ENCODE assay signal across 8 cellular contexts in the genomic region with DNA sequence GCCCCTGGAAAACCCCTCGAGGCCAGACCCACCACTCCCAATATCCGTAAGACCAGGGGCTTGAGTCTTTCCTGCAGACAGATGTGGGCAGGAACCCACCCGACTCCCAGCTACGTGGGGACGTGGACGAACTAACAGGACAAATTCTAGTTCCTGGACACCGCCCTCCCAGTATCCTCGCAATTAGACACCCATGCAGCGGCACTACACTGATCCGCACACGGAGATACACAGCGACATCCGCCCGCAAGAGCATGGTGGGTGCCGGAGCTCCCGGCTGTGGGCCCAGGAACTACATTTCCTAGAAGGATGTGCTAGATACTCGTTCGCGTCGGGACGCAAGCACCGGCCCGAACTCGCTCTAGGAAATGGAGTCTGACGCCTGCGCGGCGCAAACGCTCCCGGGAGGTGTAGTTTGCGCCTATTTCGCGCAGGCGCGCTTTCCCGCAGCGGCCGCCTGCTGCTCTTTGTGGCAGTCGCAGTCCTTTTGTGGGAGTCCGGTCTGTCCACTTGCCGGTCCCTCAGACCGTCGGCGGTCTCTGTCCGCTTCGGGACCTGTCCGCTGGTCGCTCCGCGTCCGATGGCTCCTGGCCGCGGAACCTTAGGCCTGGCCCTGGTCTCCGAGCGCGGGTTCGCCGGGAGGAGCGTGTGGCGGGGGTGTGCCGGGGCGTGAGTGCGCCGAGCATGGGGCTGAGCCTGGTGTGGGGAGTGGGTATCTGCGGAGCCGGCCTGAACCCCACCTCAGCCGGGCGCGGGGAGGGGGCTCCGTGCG. TPM values are rescaled to one million over a fixed set of nuclear protein-coding genes. Genes with fewer than 3 reads are reported as not detected.
DNase-seq lines count a peak whose midpoint lies in the region; ATAC-seq and TF ChIP-seq lines count a peak whose summit lies in the region.

Gene ZNF74 (plus strand): TSS at position 447 of the 772 bp plus-strand sequence. CDS start 478 bp downstream, outside the sequence.

- intact Hi-C loops in activated CD4-positive, alpha-beta T cell treated with anti-CD3 and anti-CD28 coated beads, Interleukin-2, amount 10 ng/mL, durations not matched to agents 24 days and 14 days (cut with micrococcal nuclease) = loop anchor here (5.0 kb wide), 1 partner anchor 72 kb away; the partner anchor contains the start of gene DGCR6L

- no peaks in the 10 kb centered on the region for H3K27me3 Mint-ChIP-seq in activated CD4-positive, alpha-beta T cell treated with anti-CD3 and anti-CD28 coated beads, Interleukin-2, amount 10 ng/mL, durations not matched to agents 24 days and 14 days

- H3K4me3 Mint-ChIP-seq in activated CD4-positive, alpha-beta T cell treated with anti-CD3 and anti-CD28 coated beads, Interleukin-2, amount 10 ng/mL, durations not matched to agents 24 days and 14 days = peak within 1 kb of the TSS; percentile 89

- H3K4me3 ChIP-seq in coronary artery = peak within 1 kb of the TSS; percentile 88

- peak within 1 kb of the TSS; percentile 5 to 79 for H3K27ac ChIP-seq in coronary artery

- no peak for TF ChIP-seq CTCF in coronary artery (IDR thresholded peaks at IDR 0.05)

- H3K27ac Mint-ChIP-seq in activated CD4-positive, alpha-beta T cell treated with anti-CD3 and anti-CD28 coated beads, Interleukin-2, amount 10 ng/mL, durations not matched to agents 24 days and 14 days = peak within 1 kb of the TSS; percentile 89

- DNase-seq in NCI-H1436 (lab: John Stamatoyannopoulos, UW) (peak; percentile 87), NCI-H1436 treated with DMSO at 0.1 percent for 48 hours (lab: John Stamatoyannopoulos, UW) (no peak), NCI-H510A (lab: John Stamatoyannopoulos, UW) (peak; percentile 69), coronary artery (ENCODE audit: low spot score) (peak; percentile 91), kidney tubule cell (ENCODE audit: low spot score) (peak; percentile 91)
- DNase-seq in activated CD4-positive, alpha-beta T cell treated with anti-CD3 and anti-CD28 coated beads, Interleukin-2, amount 10 ng/mL, durations not matched to agents 24 days and 14 days = peak; percentile 96
- DNase-seq in stimulated activated CD4-positive, alpha-beta T cell treated with anti-CD3 and anti-CD28 coated beads, Interleukin-15, amount 100 ng/mL, for 48 hours (ENCODE audit: low read depth in 2 of 2) = peak; percentile 67 to 80

- no peaks in the 10 kb centered on the region for H3K9me3 Mint-ChIP-seq in activated CD4-positive, alpha-beta T cell treated with anti-CD3 and anti-CD28 coated beads, Interleukin-2, amount 10 ng/mL, durations not matched to agents 24 days and 14 days

- peak; percentile 80 for ATAC-seq in HG03135 (IDR thresholded peaks at IDR 0.05; ENCODE audit: unreplicated experiment)

- H3K36me3 Mint-ChIP-seq in activated CD4-positive, alpha-beta T cell treated with anti-CD3 and anti-CD28 coated beads, Interleukin-2, amount 10 ng/mL, durations not matched to agents 24 days and 14 days (ENCODE audit: low read depth) = peaks cover 8% of the 10 kb centered on the region

- H3K4me1 Mint-ChIP-seq in activated CD4-positive, alpha-beta T cell treated with anti-CD3 and anti-CD28 coated beads, Interleukin-2, amount 10 ng/mL, durations not matched to agents 24 days and 14 days = peaks cover 20% of the 10 kb centered on the region

RNA-seq across cellular contexts. Expression of gene ZNF74, which starts in this region (rescaled TPM):
- 15.6 and 17.0 TPM in 2 replicates for total RNA-seq in activated CD4-positive, alpha-beta T cell treated with anti-CD3 and anti-CD28 coated beads, Interleukin-2, amount 10 ng/mL, durations not matched to agents 24 days and 14 days
